In genomic region chr7:93164766-93165165, GRCh38 we compare ENCODE assay signal across 22 cellular contexts. TPM values are rescaled to one million over a fixed set of nuclear protein-coding genes. Genes with fewer than 3 reads are reported as not detected.
"Had no signal": no experiment of that assay in that cellular context is flagged by ENCODE, and none has a peak within 500 bp of the region (broad histone marks: within the 10 kb centered on the region; RNA-seq: fewer than 3 reads in every experiment).

No MANE protein-coding gene starts in this region.

- H3K9me3 Mint-ChIP-seq: natural killer cell had no signal

- H3K4me3 ChIP-seq: heart right ventricle, thoracic aorta, upper lobe of left lung had no signal

- H3K27ac ChIP-seq: epithelial cell of prostate, heart right ventricle, lower lobe of right lung, thoracic aorta, upper lobe of left lung, WERI-Rb-1 had no signal

- H3K9me3 ChIP-seq: lower lobe of right lung, thoracic aorta had no signal

- H3K27ac Mint-ChIP-seq: activated naive CD8-positive, alpha-beta T cell treated with anti-CD3 and anti-CD28 coated beads, Interleukin-2, amount 50 U/mL, for 24 hours; natural killer cell; progenitor cell of endocrine pancreas had no signal

- H3K36me3 Mint-ChIP-seq: natural killer cell had no signal

- DNase-seq: activated CD4-positive, alpha-beta T cell treated with anti-CD3 and anti-CD28 coated beads for 1 hour; activated CD4-positive, alpha-beta T cell treated with anti-CD3 and anti-CD28 coated beads, Interleukin-2, amount 50 U/mL, for 1 hour; activated CD8-positive, alpha-beta memory T cell treated with anti-CD3 and anti-CD28 coated beads for 24 hours; activated effector memory CD4-positive, alpha-beta T cell treated with Interleukin-2 at 50 U/mL for 16 hours; activated naive CD4-positive, alpha-beta T cell treated with anti-CD3 and anti-CD28 coated beads, Interleukin-2, amount 50 U/mL, for 16 hours; activated naive CD8-positive, alpha-beta T cell treated with anti-CD3 and anti-CD28 coated beads, Interleukin-2, amount 50 U/mL, for 24 hours; activated T-cell treated with anti-CD3 and anti-CD28 coated beads, Interleukin-2, amount 50 U/mL, for 72 hours; cerebellar nuclear complex; cortex of kidney; heart right ventricle; kidney; lower lobe of right lung; natural killer cell; stimulated activated CD4-positive, alpha-beta T cell treated with anti-CD3 and anti-CD28 coated beads, Interleukin-12 subunit alpha, Interleukin-12 subunit beta, amount 100 ng/mL, for 4 hours; stimulated activated CD4-positive, alpha-beta T cell treated with anti-CD3 and anti-CD28 coated beads, Interleukin-1b, Interleukin-23, amount 100 ng/mL, for 48 hours; stimulated activated naive B cell treated with anti-CD40 and anti-IgM and Interleukin-4, amounts not matched to agents 10 μg/mL and 1 μg/mL and 100 μg/mL, for 72 hours; upper lobe of left lung; WERI-Rb-1 had no signal

- H3K36me3 ChIP-seq: heart right ventricle, lower lobe of right lung, thoracic aorta, upper lobe of left lung, WERI-Rb-1 had no signal

- H3K4me1 Mint-ChIP-seq: natural killer cell had no signal

- H3K4me3 Mint-ChIP-seq: activated naive CD8-positive, alpha-beta T cell treated with anti-CD3 and anti-CD28 coated beads, Interleukin-2, amount 50 U/mL, for 24 hours; activated T-cell treated with anti-CD3 and anti-CD28 coated beads, Interleukin-2, amount 50 U/mL, for 72 hours; natural killer cell; stimulated activated naive B cell treated with anti-CD40 and anti-IgM and Interleukin-4, amounts not matched to agents 10 μg/mL and 1 μg/mL and 100 μg/mL, for 72 hours had no signal

- ATAC-seq: activated naive CD8-positive, alpha-beta T cell treated with anti-CD3 and anti-CD28 coated beads, Interleukin-2, amount 50 U/mL, for 24 hours; heart right ventricle; left lobe of liver; lower lobe of right lung had no signal

- H3K27me3 ChIP-seq: heart right ventricle, upper lobe of left lung had no signal

- H3K4me1 ChIP-seq: heart right ventricle, lower lobe of right lung, upper lobe of left lung had no signal

RNA-seq across cellular contexts. Expression of gene SAMD9L, which starts 16.6 kb away (rescaled TPM):
- total RNA-seq: progenitor cell of endocrine pancreas had no signal
